Comparison of ENCODE assay signal across 8 cellular contexts in the genomic region with DNA sequence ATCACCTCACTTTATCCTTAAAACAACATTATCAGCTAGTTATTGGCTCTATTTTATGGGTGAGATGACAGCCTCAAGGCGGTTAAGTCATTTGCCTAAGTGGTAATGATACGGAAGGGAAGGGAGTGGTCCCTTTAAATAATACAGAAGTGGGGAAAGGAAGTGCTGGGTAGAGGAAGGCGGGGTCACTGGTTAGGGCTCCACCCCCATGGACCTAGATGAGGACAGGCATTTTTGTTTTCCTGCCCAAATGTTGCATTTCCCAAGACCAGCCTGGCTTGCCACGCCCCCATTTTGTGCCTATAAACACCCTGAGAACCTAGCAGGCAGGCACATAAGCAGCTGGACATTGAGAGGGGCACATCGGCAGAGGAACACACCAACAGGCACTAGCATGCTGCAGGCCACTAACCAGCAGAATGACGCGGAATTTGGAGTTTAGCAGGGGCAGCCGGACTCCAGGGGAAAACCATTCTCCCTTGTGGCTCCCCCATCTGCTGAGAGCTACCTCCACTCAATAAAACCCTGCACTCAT.
DNase-seq lines count a peak whose midpoint lies in the region; ATAC-seq and TF ChIP-seq lines count a peak whose summit lies in the region.

No MANE protein-coding gene starts in this region.

- H3K4me3 ChIP-seq in heart left ventricle (peak overlapping the region in 9 of 12 donors; percentile 3 to 46 (median 23)), skeletal muscle satellite cell (ENCODE audit: low read length) (peak overlapping the region; percentile 13)

- H3K9me3 ChIP-seq in heart left ventricle (peaks cover 0 to under 1% (median 0%) of the 10 kb centered on the region in 12 donors), skeletal muscle satellite cell (replicated peaks; ENCODE audit: low read length) (no peaks in the 10 kb centered on the region)

- 72 to 81% (median 74%) methylated on average over 8 of the region's 8 CpGs for WGBS in heart left ventricle, 4 donors

- DNase-seq in RPMI7951 (ENCODE audit: low read depth): peak; percentile 93
- peak; percentile 52 to 77 (median 71) for DNase-seq in heart left ventricle
- DNase-seq in hepatic stellate cell (ENCODE audit: low spot score): no peak
- DNase-seq in foreskin keratinocyte: no peak
- DNase-seq in stimulated activated CD8-positive, alpha-beta memory T cell treated with anti-CD3 and anti-CD28 coated beads, Interleukin-4, amount 100 ng/mL, for 48 hours: no peak

- H3K9ac ChIP-seq in skeletal muscle satellite cell (ENCODE audit: low read depth, low read length): no peak overlapping the region

- H3K27ac ChIP-seq in heart left ventricle (peak overlapping the region in 11 of 12 donors; percentile 41 to 83 (median 62)), foreskin keratinocyte (no peak overlapping the region)

- peak; percentile 69 for ATAC-seq in GM21515 (IDR thresholded peaks at IDR 0.05; ENCODE audit: unreplicated experiment)
- peak in 3 of 4 donors; percentile 82 to 88 (median 87) for ATAC-seq in heart left ventricle
- ATAC-seq in foreskin keratinocyte: no peak
- ATAC-seq in GM18502 (IDR thresholded peaks at IDR 0.05; ENCODE audit: poor library complexity, unreplicated experiment): no peak

- peak overlapping the region; percentile 16 for H3K4me2 ChIP-seq in skeletal muscle satellite cell (ENCODE audit: low read length)

- H3K27me3 ChIP-seq in heart left ventricle (no peaks in the 10 kb centered on the region), skeletal muscle satellite cell (ENCODE audit: control insufficient read depth, insufficient read depth, low read length) (no peaks in the 10 kb centered on the region), foreskin keratinocyte (no peaks in the 10 kb centered on the region)

- TF ChIP-seq CTCF in heart left ventricle (IDR thresholded peaks at IDR 0.05) (no peak), foreskin keratinocyte (conservative IDR thresholded peaks at IDR 0.05) (no peak)

- H3K36me3 ChIP-seq in heart left ventricle: no peaks in the 10 kb centered on the region
- peaks cover 19% of the 10 kb centered on the region for H3K36me3 ChIP-seq in skeletal muscle satellite cell (ENCODE audit: insufficient read depth, low read length)

- TF ChIP-seq POLR2A in heart left ventricle (IDR thresholded peaks at IDR 0.05): peak in 1 of 2 donors; percentile 45

- intact Hi-C loops in heart left ventricle (cut with DNase I): loop anchor here in 2 of 10 donors (5.0 to 10.0 kb wide), 2 partner anchors 89 to 97 kb away; a partner anchor contains a TSS

- H3K4me1 ChIP-seq in heart left ventricle (peaks cover 0 to 64% (median 23%) of the 10 kb centered on the region in 12 donors), skeletal muscle satellite cell (ENCODE audit: control insufficient read depth, insufficient read depth, low read length) (peaks cover 97% of the 10 kb centered on the region), foreskin keratinocyte (no peaks in the 10 kb centered on the region)

Comparison
In these comparisons a context has a peak if more than half of its experiments do, and no peak if none do; other contexts are left out.
1. ATAC-seq: peak in GM21515 (single experiment) and heart left ventricle (3 of 4); none in foreskin keratinocyte (single experiment) and GM18502 (single experiment).
2. DNase-seq: peak in RPMI7951 (single experiment) and heart left ventricle (5 of 5); none in hepatic stellate cell (single experiment), foreskin keratinocyte (0 of 2) and stimulated activated CD8-positive, alpha-beta memory T cell treated with anti-CD3 and anti-CD28 coated beads, Interleukin-4, amount 100 ng/mL, for 48 hours (single experiment).